ENCODE assay signal across 14 cellular contexts in genomic region chr2:213490087-213490486, GRCh38.
DNase-seq lines count a peak whose midpoint lies in the region; ATAC-seq and TF ChIP-seq lines count a peak whose summit lies in the region.
"Had no signal": no experiment of that assay in that cellular context is flagged by ENCODE, and none has a peak within 500 bp of the region (broad histone marks: within the 10 kb centered on the region; RNA-seq: fewer than 3 reads in every experiment).

No MANE protein-coding gene starts in this region.

- H3K4me1 ChIP-seq in effector memory CD4-positive, alpha-beta T cell (ENCODE audit: control insufficient read depth, insufficient read depth, low read length, poor library complexity, severe bottlenecking), result no peaks in the 10 kb centered on the region
- H3K4me1 ChIP-seq: body of pancreas, upper lobe of right lung had no signal

- no peak overlapping the region for H3K4me3 ChIP-seq in neural cell (ENCODE audit: low read length)
- no peak overlapping the region for H3K4me3 ChIP-seq in effector memory CD4-positive, alpha-beta T cell (ENCODE audit: insufficient read depth, low read depth, low read length, poor library complexity, severe bottlenecking)
- H3K4me3 ChIP-seq: body of pancreas, lung, upper lobe of right lung had no signal

- H3K9ac ChIP-seq in neural cell (ENCODE audit: low read length), result no peak overlapping the region

- peak; percentile 59 for TF ChIP-seq CTCF in neural cell (IDR thresholded peaks at IDR 0.05; ENCODE audit: poor library complexity, severe bottlenecking)

- no peak for TF ChIP-seq EP300 in neural cell (conservative IDR thresholded peaks at IDR 0.05; ENCODE audit: poor library complexity, severe bottlenecking)

- H3K27me3 ChIP-seq in neural cell (ENCODE audit: insufficient read depth, low read depth, low read length), result no peaks in the 10 kb centered on the region
- no peaks in the 10 kb centered on the region for H3K27me3 ChIP-seq in effector memory CD4-positive, alpha-beta T cell (replicated peaks; ENCODE audit: control insufficient read depth, insufficient read depth, low read length, poor library complexity, severe bottlenecking)
- H3K27me3 ChIP-seq: body of pancreas, upper lobe of right lung had no signal

- DNase-seq in DMS 273 (lab: John Stamatoyannopoulos, UW; ENCODE audit: unreplicated experiment) (peak; percentile 7), DMS 273 treated with DMSO at 0.1 percent for 48 hours (lab: John Stamatoyannopoulos, UW) (no peak), HT-29 (ENCODE audit: low spot score) (peak; percentile 32), OCI-M1 (lab: John Stamatoyannopoulos, UW) (peak; percentile 18), SK-N-DZ (ENCODE audit: low spot score) (no peak)
- DNase-seq in effector memory CD4-positive, alpha-beta T cell, result no peak
- DNase-seq: body of pancreas; CD8-positive, alpha-beta memory T cell; NCI-H1694 treated with DMSO at 0.1 percent for 48 hours; stimulated activated naive B cell treated with anti-CD40 and anti-IgM and Interleukin-4, amounts not matched to agents 10 μg/mL and 1 μg/mL and 100 μg/mL, for 72 hours; upper lobe of right lung had no signal

- H3F3A ChIP-seq in neural cell (ENCODE audit: insufficient read depth, low read length, poor library complexity, severe bottlenecking), result no peaks in the 10 kb centered on the region

- no peaks in the 10 kb centered on the region for H3K36me3 ChIP-seq in neural cell (ENCODE audit: insufficient read depth, low read length)
- H3K36me3 ChIP-seq in effector memory CD4-positive, alpha-beta T cell (ENCODE audit: control insufficient read depth, insufficient read depth, low read length), result no peaks in the 10 kb centered on the region
- H3K36me3 ChIP-seq: upper lobe of right lung had no signal

- no peak overlapping the region for H2AFZ ChIP-seq in neural cell (ENCODE audit: low read depth, low read length)

- no peaks in the 10 kb centered on the region for H3K9me3 ChIP-seq in neural cell (ENCODE audit: low read length)
- no peaks in the 10 kb centered on the region for H3K9me3 ChIP-seq in effector memory CD4-positive, alpha-beta T cell (ENCODE audit: control insufficient read depth, low read length)
- H3K9me3 ChIP-seq: body of pancreas, upper lobe of right lung had no signal

- ATAC-seq in GM18498 (IDR thresholded peaks at IDR 0.05; ENCODE audit: unreplicated experiment), result no peak
- ATAC-seq: body of pancreas; stimulated activated naive B cell treated with anti-CD40 and anti-IgM and Interleukin-4, amounts not matched to agents 10 μg/mL and 1 μg/mL and 100 μg/mL, for 72 hours; upper lobe of right lung had no signal

- TF ChIP-seq RAD21 in neural cell (conservative IDR thresholded peaks at IDR 0.05), result peak; percentile 70

- no peaks in the 10 kb centered on the region for H4K20me1 ChIP-seq in neural cell (ENCODE audit: insufficient read depth)

- H3K4me2 ChIP-seq in neural cell (ENCODE audit: low read length), result no peak overlapping the region

- H3K79me2 ChIP-seq in neural cell (replicated peaks; ENCODE audit: insufficient read depth, low read length), result no peaks in the 10 kb centered on the region

- H3K27ac ChIP-seq in neural cell (ENCODE audit: low read length), result no peak overlapping the region
- H3K27ac ChIP-seq in effector memory CD4-positive, alpha-beta T cell (ENCODE audit: insufficient read depth, low read length, poor library complexity, severe bottlenecking), result no peak overlapping the region
- H3K27ac ChIP-seq: body of pancreas, upper lobe of right lung had no signal

- no peaks in the 10 kb centered on the region for H3K9me2 ChIP-seq in neural cell (ENCODE audit: insufficient read depth, low read length)

TF ChIP-seq in neural cell, 6 proteins besides CTCF, POLR2A, EP300 and RAD21:
- TF ChIP-seq MXI1 (conservative IDR thresholded peaks at IDR 0.05; ENCODE audit: poor library complexity, severe bottlenecking) (no peak), REST (IDR thresholded peaks at IDR 0.05; ENCODE audit: borderline replicate concordance) (no peak), POLR2AphosphoS5 (IDR thresholded peaks at IDR 0.05) (no peak), SMC3 (conservative IDR thresholded peaks at IDR 0.05; ENCODE audit: poor library complexity) (peak; percentile 58), TAF1 (IDR thresholded peaks at IDR 0.05; ENCODE audit: low read depth) (no peak), EZH2 (IDR thresholded peaks at IDR 0.05; ENCODE audit: borderline replicate concordance, insufficient read depth, low read length, poor library complexity, severe bottlenecking) (no peak)

Comparison
In these comparisons a context has a peak if more than half of its experiments do, and no peak if none do; other contexts are left out.
1. DNase-seq: peak in DMS 273 (single experiment), HT-29 (single experiment) and OCI-M1 (single experiment); none in DMS 273 treated with DMSO at 0.1 percent for 48 hours (single experiment), effector memory CD4-positive, alpha-beta T cell (0 of 3) and SK-N-DZ (single experiment).